ENCODE assay signal across 8 cellular contexts in the genomic region with DNA sequence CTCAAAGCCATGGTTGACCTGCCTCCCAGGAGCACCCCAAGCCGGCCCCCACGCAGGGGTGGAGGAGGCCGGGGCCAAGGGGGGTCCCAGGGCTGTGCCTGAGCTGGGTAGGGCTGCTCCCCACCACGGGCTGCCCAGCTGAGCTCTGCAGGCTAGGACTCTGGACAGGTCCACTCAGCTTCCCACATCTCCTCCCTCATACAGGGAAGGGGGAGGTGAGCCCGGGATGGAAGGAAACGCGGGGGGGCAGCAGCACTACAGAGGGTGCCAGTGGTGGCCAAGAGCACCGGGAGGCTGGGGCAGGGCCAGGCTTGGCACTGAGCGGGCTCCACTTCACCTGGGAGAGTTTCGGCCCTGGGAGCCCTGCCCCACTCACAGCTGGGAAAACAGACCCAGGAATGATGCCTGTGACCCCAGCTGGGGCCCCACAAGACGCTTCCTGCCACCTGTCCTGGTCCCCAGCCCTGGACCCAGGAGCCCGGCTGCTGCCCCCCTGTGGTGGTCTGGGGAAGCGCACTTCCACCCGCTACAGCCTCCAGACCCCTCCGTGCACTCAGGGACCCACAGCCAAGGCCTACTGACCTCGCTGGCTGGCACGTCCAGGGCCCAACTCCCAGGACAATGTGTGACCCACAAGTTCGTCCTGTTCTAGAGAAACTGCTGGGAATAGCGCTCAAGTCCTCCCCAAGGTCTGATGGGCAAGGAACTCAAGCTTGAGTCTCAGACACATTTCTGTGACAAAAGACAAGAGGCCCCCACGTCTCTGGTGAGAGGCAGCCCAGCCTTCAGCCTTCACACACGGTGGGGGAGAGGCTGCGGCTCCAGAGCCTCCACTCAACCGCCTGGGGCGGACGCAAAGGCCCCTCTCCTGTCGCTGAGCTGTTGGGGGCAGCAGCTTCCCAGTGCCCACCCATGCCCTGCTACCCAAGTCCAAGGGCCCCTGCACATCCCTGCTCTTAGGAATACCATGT. TPM values are rescaled to one million over a fixed set of nuclear protein-coding genes. Genes with fewer than 3 reads are reported as not detected.
DNase-seq lines count a peak whose midpoint lies in the region; ATAC-seq lines count a peak whose summit lies in the region.

No MANE protein-coding gene starts in this region.

- DNase-seq in SIG-M5 treated with dmso at 0.1 percent for 504 hours (lab: John Stamatoyannopoulos, UW; ENCODE audit: unreplicated experiment) = peak; percentile 33
- DNase-seq in SIG-M5 (lab: John Stamatoyannopoulos, UW) = no peak
- peak; percentile 61 for DNase-seq in NCI-H2171 treated with DMSO at 0.1 percent for 48 hours (lab: John Stamatoyannopoulos, UW)
- peak; percentile 86 to 89 for DNase-seq in activated CD4-positive, alpha-beta T cell treated with anti-CD3 and anti-CD28 coated beads, Interleukin-2, amount 50 U/mL, for 48 hours
- peak; percentile 67 for DNase-seq in effector CD4-positive, alpha-beta T cell
- DNase-seq in naive thymus-derived CD8-positive, alpha-beta T cell = peak; percentile 62 to 86 (median 78)
- peak; percentile 37 to 83 (median 72) for DNase-seq in stimulated activated naive CD4-positive, alpha-beta T cell (lab: John Stamatoyannopoulos, UW)
- DNase-seq in midbrain (lab: John Stamatoyannopoulos, UW) = no peak

- no peaks in the 10 kb centered on the region for H3K9me3 Mint-ChIP-seq in naive thymus-derived CD8-positive, alpha-beta T cell

- POLR2A ChIA-PET in naive thymus-derived CD8-positive, alpha-beta T cell (lab: Charles Lee) = interaction anchor here (0.6 to 8.9 kb wide), 12 partner anchors 13 to 332 kb away, joined by 3 to 105 read pairs (median 6); partner anchors contain the start of genes CCNL2, DVL1, MIB2 and MRPL20

- peak overlapping the region; percentile 29 to 96 (median 90) for H3K27ac Mint-ChIP-seq in naive thymus-derived CD8-positive, alpha-beta T cell

- H3K27me3 Mint-ChIP-seq in naive thymus-derived CD8-positive, alpha-beta T cell = no peaks in the 10 kb centered on the region

- H3K4me1 Mint-ChIP-seq in naive thymus-derived CD8-positive, alpha-beta T cell = peaks cover 9 to 48% (median 24%) of the 10 kb centered on the region in 4 donors

- ATAC-seq in naive thymus-derived CD8-positive, alpha-beta T cell = peak; percentile 30 to 35

- peak overlapping the region; percentile 46 to 88 (median 64) for H3K4me3 Mint-ChIP-seq in naive thymus-derived CD8-positive, alpha-beta T cell

- no peaks in the 10 kb centered on the region for H3K36me3 Mint-ChIP-seq in naive thymus-derived CD8-positive, alpha-beta T cell

RNA-seq across cellular contexts. Expression of gene AURKAIP1, which starts 3.0 kb away (rescaled TPM):
- 10 to 100 TPM; 68.0 to 70.3 TPM for total RNA-seq in naive thymus-derived CD8-positive, alpha-beta T cell
- 100 to 1,000 TPM; 146 to 169 (median 168) TPM for polyA plus RNA-seq in naive thymus-derived CD8-positive, alpha-beta T cell

RNA-seq across cellular contexts. Expression of gene MXRA8, which starts 13.7 kb away (rescaled TPM):
- total RNA-seq in naive thymus-derived CD8-positive, alpha-beta T cell = 1 to 10 TPM; 7.4 to 7.7 TPM
- polyA plus RNA-seq in naive thymus-derived CD8-positive, alpha-beta T cell = 10 to 100 TPM in 2 of 3 donors, 1 to 10 TPM in 1; 7.4 to 22.0 (median 19.7) TPM

RNA-seq across cellular contexts. Expression of gene DVL1, which starts 22.8 kb away (rescaled TPM):
- 10 to 100 TPM; 41.9 to 53.3 TPM for total RNA-seq in naive thymus-derived CD8-positive, alpha-beta T cell
- polyA plus RNA-seq in naive thymus-derived CD8-positive, alpha-beta T cell = 1 to 10 TPM in 2 of 3 donors, under 1 TPM in 1; 0.99 to 2.0 (median 1.4) TPM

RNA-seq across cellular contexts. Expression of gene CCNL2, which starts 27.1 kb away (rescaled TPM):
- total RNA-seq in naive thymus-derived CD8-positive, alpha-beta T cell = 100 to 1,000 TPM; 399 to 406 TPM
- polyA plus RNA-seq in naive thymus-derived CD8-positive, alpha-beta T cell = 10 to 100 TPM; 13.4 to 28.1 (median 13.7) TPM

RNA-seq across cellular contexts. Expression of gene MRPL20, which starts 35.1 kb away (rescaled TPM):
- 100 to 1,000 TPM; 162 to 165 TPM for total RNA-seq in naive thymus-derived CD8-positive, alpha-beta T cell
- polyA plus RNA-seq in naive thymus-derived CD8-positive, alpha-beta T cell = 100 to 1,000 TPM; 203 to 233 (median 224) TPM

Comparison
In these comparisons a context has a peak if more than half of its experiments do, and no peak if none do; other contexts are left out.
1. DNase-seq: peak in SIG-M5 treated with dmso at 0.1 percent for 504 hours (single experiment), NCI-H2171 treated with DMSO at 0.1 percent for 48 hours (single experiment), activated CD4-positive, alpha-beta T cell treated with anti-CD3 and anti-CD28 coated beads, Interleukin-2, amount 50 U/mL, for 48 hours (2 of 2), effector CD4-positive, alpha-beta T cell (single experiment), naive thymus-derived CD8-positive, alpha-beta T cell (10 of 10) and stimulated activated naive CD4-positive, alpha-beta T cell (6 of 6); none in SIG-M5 (single experiment) and midbrain (single experiment).